8 cellular contexts compared by ENCODE assay signal in the genomic region with DNA sequence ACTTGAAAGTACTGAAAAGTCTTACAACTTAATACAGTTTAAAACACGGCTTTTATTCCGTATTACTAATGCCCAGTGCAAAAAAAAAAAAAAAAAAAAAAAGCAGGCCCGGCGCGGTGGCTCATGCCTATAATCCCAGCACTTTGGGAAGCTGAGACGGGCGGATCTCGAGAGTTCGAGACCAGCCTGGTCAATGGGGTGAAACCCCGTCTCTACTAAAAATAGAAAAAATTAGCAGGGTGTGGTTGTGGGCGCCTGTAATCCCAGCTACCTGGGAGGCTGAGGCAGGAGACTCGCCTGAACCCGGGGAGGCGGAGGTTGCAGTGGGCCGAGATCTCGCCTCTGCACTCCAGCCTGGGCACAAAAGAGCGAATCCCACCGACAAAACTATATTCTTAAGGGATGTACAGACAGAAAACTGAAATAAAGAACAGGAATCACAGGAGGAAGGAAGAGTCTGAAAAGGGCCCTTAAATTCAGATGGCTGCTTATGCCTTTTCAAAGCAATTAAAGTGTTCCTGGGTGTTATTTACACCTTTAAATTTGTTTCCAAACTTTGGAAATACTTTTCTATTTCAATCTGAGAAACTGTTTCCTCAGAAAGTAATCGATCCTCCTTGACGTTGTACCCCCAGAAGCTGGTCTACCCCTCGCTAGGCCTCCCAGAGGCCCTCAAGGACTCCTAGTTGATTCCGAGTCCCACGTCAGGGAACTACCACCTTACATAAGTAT. TPM values are rescaled to one million over a fixed set of nuclear protein-coding genes. Genes with fewer than 3 reads are reported as not detected.
DNase-seq lines count a peak whose midpoint lies in the region; ATAC-seq and TF ChIP-seq lines count a peak whose summit lies in the region.

No MANE protein-coding gene starts in this region.

- DNase-seq in Calu3 (no peak), RWPE1 (ENCODE audit: low spot score) (no peak), body of pancreas (peak in 3 of 4 donors; percentile 33 to 54 (median 38)), lung (ENCODE audit: low spot score) (no peak), KBM-7 (no peak)

- no peak for TF ChIP-seq CTCF in Calu3 (IDR thresholded peaks at IDR 0.05; ENCODE audit: unreplicated experiment)
- no peak for TF ChIP-seq CTCF in RWPE1 (conservative IDR thresholded peaks at IDR 0.05; ENCODE audit: low read depth)
- TF ChIP-seq CTCF in body of pancreas (IDR thresholded peaks at IDR 0.05) = no peak
- no peak for TF ChIP-seq CTCF in lung (IDR thresholded peaks at IDR 0.05; ENCODE audit: control extremely low read depth, extremely low read depth)

- no peaks in the 10 kb centered on the region for H3K27me3 Mint-ChIP-seq in Calu3 (ENCODE audit: unreplicated experiment)

- H3K27me3 ChIP-seq in body of pancreas (no peaks in the 10 kb centered on the region), lung (ENCODE audit: control insufficient read depth, insufficient read depth) (no peaks in the 10 kb centered on the region)

- 0% methylated on average over 23 of the region's 23 CpGs for WGBS in body of pancreas, 2 donors
- 0 to 1% methylated on average over 23 of the region's 23 CpGs for WGBS in lung, 2 donors

- intact Hi-C loops in Calu3 (cut with micrococcal nuclease; ENCODE audit: unreplicated experiment) (loop anchor here (1.0 to 10.0 kb wide), 3 partner anchors 28 to 87 kb away; no protein-coding TSS in a partner anchor), body of pancreas (cut with DNase I) (no loop called here)

- H3K36me3 Mint-ChIP-seq in Calu3 (ENCODE audit: insufficient read depth, unreplicated experiment) = peaks cover 84% of the 10 kb centered on the region

- peak overlapping the region; percentile 93 for H3K4me3 Mint-ChIP-seq in Calu3 (ENCODE audit: low read depth, unreplicated experiment)

- H3K4me1 Mint-ChIP-seq in Calu3 (ENCODE audit: low read depth, unreplicated experiment) = peaks cover 9% of the 10 kb centered on the region

- no peaks in the 10 kb centered on the region for H3K9me3 ChIP-seq in body of pancreas
- H3K9me3 ChIP-seq in lung (ENCODE audit: control insufficient read depth in 2 of 2, insufficient read depth in 1 of 2, low read length in 1 of 2) = no peaks in the 10 kb centered on the region

- in situ Hi-C loops in KBM-7 (cut with MboI; ENCODE audit: low pct_unique_long_range_greater_than_20kb, low sequenced_read_pairs) = no loop called here

- CTCF ChIA-PET in Calu3 (lab: Charles Lee) (interaction anchor here (0.6 kb wide), 1 partner anchor 23 kb away, joined by 5 read pairs; no protein-coding TSS in a partner anchor), RWPE1 (lab: Yijun Ruan, JAX) (no interaction called here)

- POLR2A ChIA-PET in RWPE1 (lab: Yijun Ruan, JAX; ENCODE audit: low non-redundant PET) = interaction anchor here (0.6 kb wide), 1 partner anchor 973 kb away, joined by 8 read pairs; no protein-coding TSS in a partner anchor

- peaks cover 32% of the 10 kb centered on the region for H3K4me1 ChIP-seq in body of pancreas
- peaks cover 4 to 13% of the 10 kb centered on the region in 2 donors for H3K4me1 ChIP-seq in lung (ENCODE audit: control insufficient read depth in 2 of 2, insufficient read depth in 2 of 2, low read length in 2 of 2)

- peak overlapping the region; percentile 100 for H3K27ac Mint-ChIP-seq in Calu3 (ENCODE audit: unreplicated experiment)

- H3K9me3 Mint-ChIP-seq in Calu3 (ENCODE audit: low read depth, unreplicated experiment) = no peaks in the 10 kb centered on the region

- no peak for TF ChIP-seq POLR2A in body of pancreas (IDR thresholded peaks at IDR 0.05)

- H3K27ac ChIP-seq in RWPE1 (peak overlapping the region; percentile 99), body of pancreas (peak overlapping the region; percentile 99 to 100 (median 100)), lung (ENCODE audit: low read depth in 1 of 2, low read length in 1 of 2) (peak overlapping the region; percentile 94 to 99), temporal lobe (ENCODE audit: low read depth, low read length) (peak overlapping the region; percentile 100)

- peak overlapping the region; percentile 71 to 81 for H3K4me3 ChIP-seq in body of pancreas
- peak overlapping the region; percentile 64 for H3K4me3 ChIP-seq in lung

- ATAC-seq in body of pancreas = no peak
- no peak for ATAC-seq in lung (ENCODE audit: insufficient read depth, low FRiP score)
- no peak for ATAC-seq in HG02610 (IDR thresholded peaks at IDR 0.05; ENCODE audit: unreplicated experiment)
- no peak for ATAC-seq in GM21825 (IDR thresholded peaks at IDR 0.05; ENCODE audit: unreplicated experiment)

- H3K36me3 ChIP-seq in body of pancreas (replicated peaks in 1 of 2; ENCODE audit: insufficient read depth in 1 of 2, low read depth in 2 of 2) (no peaks in the 10 kb centered on the region), lung (ENCODE audit: control insufficient read depth in 2 of 2, insufficient read depth in 2 of 2, low read length in 2 of 2) (no peaks in the 10 kb centered on the region)

- TSS peak; percentile 22 for BruUV-seq in Calu3 (replicated peaks; lab: Mats Ljungman, UMichigan)

RNA-seq across cellular contexts. Expression of gene KMT2E, which starts 2.1 kb away (rescaled TPM):
- total RNA-seq in Calu3 (2022) (37.7 and 39.1 TPM in 2 replicates), body of pancreas (10 to 100 TPM; 48.5 to 67.2 TPM), lung (100 to 1,000 TPM in 1 of 2 donors, 10 to 100 TPM in 1; 94.6 to 277 TPM), temporal lobe (217 TPM)
- 10 to 100 TPM; 20.3 to 30.9 TPM for polyA plus RNA-seq in lung

Comparison
In these comparisons a context has a peak if more than half of its experiments do, and no peak if none do; other contexts are left out.
1. DNase-seq: peak in body of pancreas (3 of 4); none in Calu3 (single experiment), RWPE1 (single experiment), lung (single experiment) and KBM-7 (single experiment).
2. Peak in every context shown above with its lines, with median percentiles within 50 percentile points of each other: H3K27ac ChIP-seq.